22 cellular contexts compared by ENCODE assay signal in the genomic region with DNA sequence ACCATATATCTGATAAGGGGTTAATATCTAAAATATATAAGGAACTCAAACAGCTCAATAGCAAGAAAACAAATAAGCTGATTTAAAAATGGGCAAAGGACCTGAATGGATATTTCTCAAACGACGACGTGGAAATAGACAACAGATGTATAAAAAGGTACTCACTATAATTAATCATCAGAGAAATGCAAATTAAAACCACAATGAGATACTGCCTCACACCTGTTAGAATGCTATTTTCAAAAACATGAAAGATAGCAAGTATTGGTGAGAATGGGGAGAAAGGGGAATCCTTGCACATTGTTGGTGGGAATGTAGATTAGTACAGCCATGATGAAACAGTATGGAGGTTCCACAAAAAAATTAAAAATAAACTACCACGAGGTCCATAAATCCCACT.
"Had no signal": no experiment of that assay in that cellular context is flagged by ENCODE, and none has a peak within 500 bp of the region (broad histone marks: within the 10 kb centered on the region; RNA-seq: fewer than 3 reads in every experiment).

No MANE protein-coding gene starts in this region.

- H3K36me3 ChIP-seq: esophagus squamous epithelium, gastroesophageal sphincter, left ventricle myocardium inferior, lower lobe of right lung, neural progenitor cell, ovary, right atrium auricular region, sigmoid colon, stomach, thoracic aorta, transverse colon had no signal

- H2AFZ ChIP-seq: neural progenitor cell had no signal

- FAIRE-seq: kidney had no signal

- H3K27me3 ChIP-seq: esophagus squamous epithelium, gastroesophageal sphincter, neural progenitor cell, ovary, right atrium auricular region, sigmoid colon, stomach, transverse colon had no signal

- H3K4me1 ChIP-seq: gastroesophageal sphincter, left ventricle myocardium inferior, lower lobe of right lung, neural progenitor cell, right atrium auricular region, sigmoid colon, stomach, transverse colon had no signal

- H3K9me3 ChIP-seq: esophagus squamous epithelium, gastroesophageal sphincter, left ventricle myocardium inferior, lower lobe of right lung, ovary, right atrium auricular region, sigmoid colon, stomach, thoracic aorta, transverse colon had no signal

- H3K4me3 ChIP-seq: esophagus squamous epithelium, gastroesophageal sphincter, left ventricle myocardium inferior, lower lobe of right lung, neural progenitor cell, ovary, right atrium auricular region, sigmoid colon, skin epidermis, stomach, thoracic aorta, transverse colon had no signal

- H3K4me2 ChIP-seq: neural progenitor cell had no signal

- ATAC-seq: gastroesophageal sphincter; left cardiac atrium; lower lobe of right lung; natural killer cell treated with Interleukin-12 subunit alpha and Interleukin-12 subunit beta and Interleukin-15 and Interleukin-18, amount 100 ng/mL, for 72 hours had no signal

- DNase-seq: dermis blood vessel endothelial cell; esophagus squamous epithelium; foreskin fibroblast; glutamatergic neuron; kidney; left cardiac atrium; left ventricle myocardium inferior; lower lobe of right lung; midbrain; nucleus accumbens; ovary; sigmoid colon; stimulated activated naive CD4-positive, alpha-beta T cell; stomach; substantia nigra; transverse colon had no signal

- H3K9ac ChIP-seq: neural progenitor cell had no signal

- H3K27ac ChIP-seq: esophagus squamous epithelium, gastroesophageal sphincter, left ventricle myocardium inferior, lower lobe of right lung, neural progenitor cell, ovary, right atrium auricular region, sigmoid colon, skin epidermis, stomach, thoracic aorta, transverse colon had no signal
